In genomic region chr9:113514748-113515147, GRCh38 we compare ENCODE assay signal across 16 cellular contexts. TPM values are rescaled to one million over a fixed set of nuclear protein-coding genes. Genes with fewer than 3 reads are reported as not detected.
DNase-seq lines count a peak whose midpoint lies in the region; ATAC-seq and TF ChIP-seq lines count a peak whose summit lies in the region.
"Had no signal": no experiment of that assay in that cellular context is flagged by ENCODE, and none has a peak within 500 bp of the region (broad histone marks: within the 10 kb centered on the region; RNA-seq: fewer than 3 reads in every experiment).

No MANE protein-coding gene starts in this region.

- no peak for ATAC-seq in natural killer cell treated with Interleukin-12 subunit alpha and Interleukin-12 subunit beta and Interleukin-15 and Interleukin-18, amount 100 ng/mL, for 72 hours
- ATAC-seq in natural killer cell = no peak
- ATAC-seq in T-cell (replicated peaks in 1 of 4) = no peak
- no peak for ATAC-seq in GM18505 (IDR thresholded peaks at IDR 0.05; ENCODE audit: unreplicated experiment)

- no peaks in the 10 kb centered on the region for H3K79me2 ChIP-seq in hepatocyte

- no peak for TF ChIP-seq POLR2A in GM18505 (IDR thresholded peaks at IDR 0.05; ENCODE audit: borderline replicate concordance, extremely low read depth, insufficient read depth, insufficient read length)

- H3K9me3 ChIP-seq in hepatocyte (ENCODE audit: low read depth) = no peaks in the 10 kb centered on the region
- H3K9me3 ChIP-seq in MG63 = no peaks in the 10 kb centered on the region
- H3K9me3 ChIP-seq in right atrium auricular region = no peaks in the 10 kb centered on the region
- H3K9me3 ChIP-seq: SJCRH30 had no signal

- H3K4me1 ChIP-seq in hepatocyte (ENCODE audit: insufficient read depth) (peaks cover 9% of the 10 kb centered on the region), right atrium auricular region (peaks cover 0 to 52% of the 10 kb centered on the region in 2 donors)

- H3K4me3 ChIP-seq in hepatocyte (no peak overlapping the region), MG63 (no peak overlapping the region), right atrium auricular region (no peak overlapping the region)
- H3K4me3 ChIP-seq: SJCRH30 had no signal

- H3K4me3 Mint-ChIP-seq in natural killer cell treated with Interleukin-12 subunit alpha and Interleukin-12 subunit beta and Interleukin-15 and Interleukin-18, amount 100 ng/mL, for 72 hours = peak overlapping the region; percentile 39
- H3K4me3 Mint-ChIP-seq in natural killer cell (no peak overlapping the region), T-cell (no peak overlapping the region)
- H3K4me3 Mint-ChIP-seq: B cell, HFFc6 had no signal

- DNase-seq in natural killer cell treated with Interleukin-12 subunit alpha and Interleukin-12 subunit beta and Interleukin-15 and Interleukin-18, amount 100 ng/mL, for 72 hours (ENCODE audit: low spot score) = no peak
- no peak for DNase-seq in natural killer cell
- no peak for DNase-seq in T-cell
- no peak for DNase-seq in hepatocyte (ENCODE audit: low spot score)
- DNase-seq in MG63 = no peak
- no peak for DNase-seq in right atrium auricular region (ENCODE audit: low spot score)
- DNase-seq: HFFc6, KG1, NCI-H1105 treated with DMSO at 0.1 percent for 48 hours, NCI-H1930, NCI-H2171, NCI-H510A treated with DMSO at 0.1 percent for 48 hours, RPMI8226, SJCRH30 had no signal

- WGBS in hepatocyte (ENCODE audit: low lambda C conversion rate, missing lambda C conversion rate) = 75% methylated on average over 6 of the region's 6 CpGs

- POLR2A ChIA-PET in T-cell (lab: Charles Lee) = no interaction called here

- H3K4me1 Mint-ChIP-seq in natural killer cell treated with Interleukin-12 subunit alpha and Interleukin-12 subunit beta and Interleukin-15 and Interleukin-18, amount 100 ng/mL, for 72 hours (ENCODE audit: low read depth in 2 of 2) = peaks cover 71 to 75% of the 10 kb centered on the region in 2 donors
- H3K4me1 Mint-ChIP-seq in natural killer cell (peaks cover 84 to 91% of the 10 kb centered on the region in 2 donors), T-cell (peaks cover 85 to 94% (median 92%) of the 10 kb centered on the region in 3 donors)

- no peak overlapping the region for H2AFZ ChIP-seq in hepatocyte

- no peak for TF ChIP-seq CTCF in natural killer cell (IDR thresholded peaks at IDR 0.05)
- TF ChIP-seq CTCF in hepatocyte (IDR thresholded peaks at IDR 0.05; ENCODE audit: poor library complexity) = no peak
- TF ChIP-seq CTCF in right atrium auricular region (IDR thresholded peaks at IDR 0.05) = no peak

- H3K9me2 ChIP-seq in hepatocyte (replicated peaks; ENCODE audit: insufficient read depth) = no peaks in the 10 kb centered on the region

- H3K4me2 ChIP-seq in hepatocyte = no peak overlapping the region

- H3K9me3 Mint-ChIP-seq in natural killer cell treated with Interleukin-12 subunit alpha and Interleukin-12 subunit beta and Interleukin-15 and Interleukin-18, amount 100 ng/mL, for 72 hours = no peaks in the 10 kb centered on the region
- H3K9me3 Mint-ChIP-seq in natural killer cell (no peaks in the 10 kb centered on the region), T-cell (no peaks in the 10 kb centered on the region)
- H3K9me3 Mint-ChIP-seq: HFFc6 had no signal

- peak overlapping the region; percentile 95 to 97 for H3K27ac Mint-ChIP-seq in natural killer cell treated with Interleukin-12 subunit alpha and Interleukin-12 subunit beta and Interleukin-15 and Interleukin-18, amount 100 ng/mL, for 72 hours
- H3K27ac Mint-ChIP-seq in natural killer cell = peak overlapping the region in 1 of 2 donors; percentile 53
- H3K27ac Mint-ChIP-seq in T-cell = peak overlapping the region; percentile 95 to 99
- H3K27ac Mint-ChIP-seq: B cell, HFFc6 had no signal

- H3K36me3 ChIP-seq in hepatocyte (replicated peaks; ENCODE audit: insufficient read depth, low read depth) (no peaks in the 10 kb centered on the region), MG63 (no peaks in the 10 kb centered on the region), right atrium auricular region (peaks cover 58% of the 10 kb centered on the region)
- H3K36me3 ChIP-seq: SJCRH30 had no signal

- H3K27ac ChIP-seq in hepatocyte (peak overlapping the region; percentile 31), right atrium auricular region (peak overlapping the region in 1 of 2 donors; percentile 9)
- H3K27ac ChIP-seq: SJCRH30 had no signal

- peaks cover 10% of the 10 kb centered on the region for H3K36me3 Mint-ChIP-seq in natural killer cell treated with Interleukin-12 subunit alpha and Interleukin-12 subunit beta and Interleukin-15 and Interleukin-18, amount 100 ng/mL, for 72 hours
- H3K36me3 Mint-ChIP-seq in natural killer cell (peaks cover 17% of the 10 kb centered on the region), T-cell (no peaks in the 10 kb centered on the region)

- no peaks in the 10 kb centered on the region for H4K20me1 ChIP-seq in hepatocyte (ENCODE audit: insufficient read depth, poor library complexity, severe bottlenecking)

- intact Hi-C loops in natural killer cell (cut with micrococcal nuclease) = loop anchor here (10.0 kb wide), 1 partner anchor 240 kb away; the partner anchor contains the start of genes CDC26 and PRPF4

- CTCF ChIA-PET in T-cell (lab: Charles Lee) = no interaction called here

- H3K27me3 ChIP-seq in hepatocyte (no peaks in the 10 kb centered on the region), MG63 (no peaks in the 10 kb centered on the region), right atrium auricular region (no peaks in the 10 kb centered on the region)
- H3K27me3 ChIP-seq: SJCRH30 had no signal

- H3K27me3 Mint-ChIP-seq in natural killer cell treated with Interleukin-12 subunit alpha and Interleukin-12 subunit beta and Interleukin-15 and Interleukin-18, amount 100 ng/mL, for 72 hours = no peaks in the 10 kb centered on the region
- H3K27me3 Mint-ChIP-seq in natural killer cell (ENCODE audit: low read depth in 2 of 2) (no peaks in the 10 kb centered on the region), T-cell (no peaks in the 10 kb centered on the region)
- H3K27me3 Mint-ChIP-seq: B cell had no signal

RNA-seq across cellular contexts. Expression of gene RGS3, which starts 51.2 kb away (rescaled TPM):
- total RNA-seq in natural killer cell treated with Interleukin-12 subunit alpha and Interleukin-12 subunit beta and Interleukin-15 and Interleukin-18, amount 100 ng/mL, for 72 hours = 100 to 1,000 TPM in 1 of 2 donors, 10 to 100 TPM in 1; 71.7 to 144 TPM
- total RNA-seq in natural killer cell (100 to 1,000 TPM; 148 to 269 (median 190) TPM), T-cell (10 to 100 TPM; 15.9 to 36.5 (median 24.9) TPM), hepatocyte (47.0 and 48.0 TPM in 2 replicates), right atrium auricular region (100 to 1,000 TPM; 112 to 184 TPM)
- 62.7 and 78.2 TPM in 2 replicates for polyA plus RNA-seq in hepatocyte
- total RNA-seq in MG63 (2014; rRNA removed; shearing (Covaris generic); ENCODE audit: low replicate concordance) = 96.9 and 148 TPM in 2 replicates
